In the genomic region with DNA sequence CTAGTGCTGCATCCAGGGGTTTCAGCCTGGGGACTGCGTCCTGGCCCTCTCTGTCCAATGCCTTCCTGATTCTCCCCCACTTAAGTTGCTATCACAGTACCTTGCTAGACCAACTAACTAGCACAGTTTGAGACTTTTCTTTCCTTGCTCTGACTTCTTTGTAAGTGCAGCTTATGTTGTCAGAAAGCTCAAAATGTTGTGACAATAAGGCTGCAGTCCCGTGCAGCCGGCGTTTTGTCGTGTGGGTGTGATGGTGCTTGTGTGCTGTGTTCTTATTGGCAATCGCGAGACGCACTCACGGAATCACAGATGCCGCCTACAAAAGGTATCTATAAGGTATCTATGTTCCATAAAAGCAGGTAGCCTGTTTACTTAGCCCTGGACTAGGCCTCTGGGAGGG, we compare ENCODE assay signal across 20 cellular contexts.
A peak's percentile ranks its signal among the peaks of the same experiment; 100 is the strongest.
DNase-seq lines count a peak whose midpoint lies in the region; ATAC-seq and TF ChIP-seq lines count a peak whose summit lies in the region.
"Had no signal": no experiment of that assay in that cellular context is flagged by ENCODE, and none has a peak within 500 bp of the region (broad histone marks: within the 10 kb centered on the region; RNA-seq: fewer than 3 reads in every experiment).

No MANE protein-coding gene starts in this region.

- H2AFZ ChIP-seq in IMR-90 (replicated peaks; ENCODE audit: low read length, poor library complexity) (no peak overlapping the region), neural cell (ENCODE audit: low read depth, low read length) (no peak overlapping the region)

- no peak for TF ChIP-seq POLR2A in IMR-90 (IDR thresholded peaks at IDR 0.05; ENCODE audit: low read depth, low read length)

- DNase-seq in IMR-90 (no peak), left colon (no peak), AG08395 (ENCODE audit: low spot score) (no peak), SHP77 treated with DMSO at 0.1 percent for 48 hours (lab: John Stamatoyannopoulos, UW) (no peak), endodermal cell (no peak)
- DNase-seq: 8988T; ACHN; AML-193; Caco-2; Calu3; CD4-positive, alpha-beta T cell; CD8-positive, alpha-beta T cell; DMS79 treated with DMSO at 0.1 percent for 48 hours; EL; GDM1 had no signal

- dilution Hi-C loops in IMR-90 (cut with HindIII; ENCODE audit: low sequenced_read_pairs, unreplicated experiment): no loop called here

- H3K14ac ChIP-seq in IMR-90 (replicated peaks; ENCODE audit: low read depth, low read length): no peak overlapping the region

- H3K4me2 ChIP-seq in IMR-90 (ENCODE audit: low read depth, low read length) (no peak overlapping the region), neural cell (ENCODE audit: low read length) (no peak overlapping the region)

- peak; percentile 92 for TF ChIP-seq EP300 in neural cell (conservative IDR thresholded peaks at IDR 0.05; ENCODE audit: poor library complexity, severe bottlenecking)

- H3K27ac Mint-ChIP-seq in endodermal cell: no peak overlapping the region
- H3K27ac Mint-ChIP-seq: B cell; CD4-positive, alpha-beta T cell had no signal

- H3K4me1 Mint-ChIP-seq in endodermal cell: peaks cover 20% of the 10 kb centered on the region

- H3K36me3 ChIP-seq in IMR-90 (ENCODE audit: control insufficient read depth, insufficient read depth, low read length) (no peaks in the 10 kb centered on the region), neural cell (ENCODE audit: insufficient read depth, low read length) (no peaks in the 10 kb centered on the region), endodermal cell (ENCODE audit: control insufficient read depth, insufficient read depth, low read length) (no peaks in the 10 kb centered on the region)

- H2BK15ac ChIP-seq in IMR-90 (ENCODE audit: low read depth, low read length): no peak overlapping the region

- peak overlapping the region; percentile 12; the same call in 1 of the 2 replicates for H2AK5ac ChIP-seq in IMR-90 (ENCODE audit: low read depth, low read length)

- no peaks in the 10 kb centered on the region for H3K27me3 Mint-ChIP-seq in endodermal cell (ENCODE audit: insufficient read depth)
- H3K27me3 Mint-ChIP-seq: CD4-positive, alpha-beta T cell had no signal

- H4K20me1 ChIP-seq in IMR-90 (ENCODE audit: insufficient read depth, low read length) (peaks cover 30% of the 10 kb centered on the region), neural cell (ENCODE audit: insufficient read depth) (no peaks in the 10 kb centered on the region)

- no peak overlapping the region for H3K27ac ChIP-seq in IMR-90 (ENCODE audit: insufficient read depth, low read length)
- no peak overlapping the region for H3K27ac ChIP-seq in neural cell (ENCODE audit: low read length)
- H3K27ac ChIP-seq in endodermal cell (ENCODE audit: low read depth, low read length): no peak overlapping the region
- H3K27ac ChIP-seq: BLaER1 treated with 17β-estradiol and CSF1 and Interleukin-3, amounts not matched to agents 10 nM and 100 nM; C4-2B had no signal

- H4K91ac ChIP-seq in IMR-90 (ENCODE audit: insufficient read depth, low read depth, low read length): no peak overlapping the region

- no peak overlapping the region for H3K23ac ChIP-seq in IMR-90 (ENCODE audit: low read depth, low read length)

- CTCF ChIA-PET in IMR-90 (lab: Yijun Ruan, JAX): no interaction called here

- H3K79me2 ChIP-seq in neural cell (replicated peaks; ENCODE audit: insufficient read depth, low read length): no peaks in the 10 kb centered on the region

- no peak overlapping the region for H2AK9ac ChIP-seq in IMR-90 (replicated peaks; ENCODE audit: low read depth, low read length, poor library complexity)

- no peak overlapping the region for H2BK120ac ChIP-seq in IMR-90 (ENCODE audit: low read depth, low read length)

- H3K18ac ChIP-seq in IMR-90 (ENCODE audit: low read depth, low read length): no peak overlapping the region

- H3K9me3 Mint-ChIP-seq in endodermal cell: no peaks in the 10 kb centered on the region
- H3K9me3 Mint-ChIP-seq: CD4-positive, alpha-beta T cell; CD8-positive, alpha-beta T cell had no signal

- H3K9me2 ChIP-seq in neural cell (ENCODE audit: insufficient read depth, low read length): no peaks in the 10 kb centered on the region

- no peak overlapping the region for H2BK5ac ChIP-seq in IMR-90 (ENCODE audit: low read depth, low read length, poor library complexity, severe bottlenecking)

- in situ Hi-C loops in IMR-90 (cut with MboI; ENCODE audit: low sequenced_read_pairs): no loop called here

- 98% methylated on average over 7 of the region's 10 CpGs; no CpG with 5 or more reads in 1 of the 2 experiments for WGBS in IMR-90 (ENCODE audit: extremely low coverage in 2 of 2, insufficient read length in 1 of 2), 2 experiments
- 94 to 100% methylated on average over 6 to 10 of the region's 10 CpGs for WGBS in endodermal cell (ENCODE audit: insufficient coverage in 1 of 2, insufficient read length in 1 of 2), 2 experiments

- H3K27me3 ChIP-seq in IMR-90 (ENCODE audit: control insufficient read depth, insufficient read depth, low read length) (no peaks in the 10 kb centered on the region), neural cell (ENCODE audit: insufficient read depth, low read depth, low read length) (no peaks in the 10 kb centered on the region), endodermal cell (ENCODE audit: control insufficient read depth, insufficient read depth, low read length, poor library complexity, severe bottlenecking) (no peaks in the 10 kb centered on the region)
- H3K27me3 ChIP-seq: BLaER1 treated with 17β-estradiol and CSF1 and Interleukin-3, amounts not matched to agents 10 nM and 100 nM had no signal

- H3K4me3 ChIP-seq in IMR-90 (ENCODE audit: insufficient read depth, low read depth, low read length): no peak overlapping the region
- no peak overlapping the region for H3K4me3 ChIP-seq in neural cell (ENCODE audit: low read length)
- no peak overlapping the region for H3K4me3 ChIP-seq in endodermal cell (ENCODE audit: low read length)
- H3K4me3 ChIP-seq: BLaER1 treated with 17β-estradiol and CSF1 and Interleukin-3, amounts not matched to agents 10 nM and 100 nM; GM12878 had no signal

- no peak overlapping the region for H3K4me3 Mint-ChIP-seq in endodermal cell
- H3K4me3 Mint-ChIP-seq: B cell; CD4-positive, alpha-beta T cell; CD8-positive, alpha-beta T cell had no signal

- no peak overlapping the region for H2BK20ac ChIP-seq in IMR-90 (ENCODE audit: low read depth, low read length)

- no peak for TF ChIP-seq RAD21 in IMR-90 (IDR thresholded peaks at IDR 0.05; ENCODE audit: low read length)
- TF ChIP-seq RAD21 in neural cell (conservative IDR thresholded peaks at IDR 0.05): no peak

- H3K4me1 ChIP-seq in IMR-90 (ENCODE audit: control insufficient read depth, insufficient read depth, low read length) (peaks cover 19% of the 10 kb centered on the region), endodermal cell (ENCODE audit: control insufficient read depth, insufficient read depth, low read length) (no peaks in the 10 kb centered on the region)
- H3K4me1 ChIP-seq: Caco-2 had no signal

- H4K5ac ChIP-seq in IMR-90 (ENCODE audit: low read depth, low read length): no peak overlapping the region

- H3K79me1 ChIP-seq in IMR-90 (ENCODE audit: low read depth in 1 of 2, low read length in 2 of 2): peaks cover 60 to 86% of the 10 kb centered on the region in 2 experiments

- ATAC-seq in IMR-90 (ENCODE audit: low read depth) (no peak), left colon (peak; percentile 27)
- ATAC-seq: CD8-positive, alpha-beta T cell; GM12878 had no signal

- no peak overlapping the region for H3K56ac ChIP-seq in IMR-90 (ENCODE audit: extremely low read depth, insufficient read depth, low read length)

- no peaks in the 10 kb centered on the region for H3K9me3 ChIP-seq in IMR-90 (ENCODE audit: control insufficient read depth, insufficient read depth, low read length)
- no peaks in the 10 kb centered on the region for H3K9me3 ChIP-seq in neural cell (ENCODE audit: low read length)
- no peaks in the 10 kb centered on the region for H3K9me3 ChIP-seq in endodermal cell (ENCODE audit: control insufficient read depth, low read length)
- H3K9me3 ChIP-seq: Caco-2 had no signal

- H3K4ac ChIP-seq in IMR-90 (ENCODE audit: low read depth, low read length): no peak overlapping the region

- no peak overlapping the region for H4K8ac ChIP-seq in IMR-90 (ENCODE audit: low read depth in 2 of 2, low read length in 2 of 2)

- TF ChIP-seq CTCF in IMR-90 (conservative IDR thresholded peaks at IDR 0.05; ENCODE audit: low read depth, low read length) (no peak), neural cell (IDR thresholded peaks at IDR 0.05; ENCODE audit: poor library complexity, severe bottlenecking) (no peak), endodermal cell (conservative IDR thresholded peaks at IDR 0.05) (no peak)

- H3K9me1 ChIP-seq in IMR-90 (ENCODE audit: insufficient read depth, low read length): peaks cover 15% of the 10 kb centered on the region

- no peaks in the 10 kb centered on the region for H3K36me3 Mint-ChIP-seq in endodermal cell (ENCODE audit: low read depth)

- no TSS peak for BruUV-seq in IMR-90 (replicated peaks; lab: Mats Ljungman, UMichigan)

- POLR2A ChIA-PET in IMR-90 (lab: Charles Lee; ENCODE audit: unreplicated experiment): no interaction called here

- H3K9ac ChIP-seq in IMR-90 (ENCODE audit: low read depth, low read length) (no peak overlapping the region), neural cell (ENCODE audit: low read length) (no peak overlapping the region), endodermal cell (ENCODE audit: extremely low read depth, low read length, poor library complexity, severe bottlenecking) (no peak overlapping the region)
- H3K9ac ChIP-seq: BLaER1 treated with 17β-estradiol and CSF1 and Interleukin-3, amounts not matched to agents 10 nM and 100 nM had no signal

- intact Hi-C loops in IMR-90 (cut with micrococcal nuclease) (no loop called here), left colon (cut with DNase I, micrococcal nuclease) (no loop called here)

- no peaks in the 10 kb centered on the region for H3F3A ChIP-seq in neural cell (ENCODE audit: insufficient read depth, low read length, poor library complexity, severe bottlenecking)

TF ChIP-seq in IMR-90, 13 proteins besides CTCF, POLR2A, EP300 and RAD21 (continues in another document):
- TF ChIP-seq MAZ (IDR thresholded peaks at IDR 0.05; ENCODE audit: borderline replicate concordance, low read depth, low read length) (no peak), MAFK (IDR thresholded peaks at IDR 0.05; ENCODE audit: low read depth, low read length) (no peak), CEBPB (IDR thresholded peaks at IDR 0.05; ENCODE audit: low read depth, low read length) (no peak), BHLHE40 (IDR thresholded peaks at IDR 0.05; ENCODE audit: low read depth, low read length) (no peak), SMC3 (IDR thresholded peaks at IDR 0.05; ENCODE audit: low read depth, low read length) (no peak), FOS (IDR thresholded peaks at IDR 0.05; ENCODE audit: low read depth, low read length) (no peak)

TF ChIP-seq in neural cell, 6 proteins besides CTCF, POLR2A, EP300 and RAD21 (continues in another document):
- TF ChIP-seq POLR2AphosphoS5 (IDR thresholded peaks at IDR 0.05) (peak; percentile 92), SMC3 (conservative IDR thresholded peaks at IDR 0.05; ENCODE audit: poor library complexity) (no peak), EZH2 (IDR thresholded peaks at IDR 0.05; ENCODE audit: borderline replicate concordance, insufficient read depth, low read length, poor library complexity, severe bottlenecking) (no peak), MXI1 (conservative IDR thresholded peaks at IDR 0.05; ENCODE audit: poor library complexity, severe bottlenecking) (no peak), TAF1 (IDR thresholded peaks at IDR 0.05; ENCODE audit: low read depth) (no peak)
